25 cellular contexts compared by ENCODE assay signal in the genomic region with DNA sequence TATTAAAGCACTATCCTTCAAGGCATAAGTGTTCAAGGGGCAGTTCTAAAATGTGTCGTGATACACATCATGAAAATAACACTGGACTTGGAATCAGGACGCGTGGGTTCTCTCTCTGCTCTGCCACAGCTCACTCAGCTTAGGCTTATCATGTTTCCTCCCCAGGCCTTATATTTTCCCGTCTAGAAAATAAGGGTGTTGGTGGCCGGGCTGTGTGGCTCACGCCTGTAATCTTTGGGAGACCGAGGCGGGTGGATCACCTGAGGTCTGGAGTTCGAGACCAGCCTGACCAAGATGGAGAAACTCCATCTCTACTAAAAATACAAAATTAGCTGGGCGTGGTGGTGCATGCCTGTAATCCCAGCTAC.
"Had no signal": no experiment of that assay in that cellular context is flagged by ENCODE, and none has a peak within 500 bp of the region (broad histone marks: within the 10 kb centered on the region; RNA-seq: fewer than 3 reads in every experiment).

No MANE protein-coding gene starts in this region.

- H3K36me3 ChIP-seq: colonic mucosa, esophagus muscularis mucosa, gastroesophageal sphincter, heart left ventricle, prostate gland, right atrium auricular region, tibial artery, upper lobe of right lung had no signal

- H3K36me3 Mint-ChIP-seq: memory B cell; mesothelial cell of epicardium; natural killer cell treated with Interleukin-12 subunit alpha and Interleukin-12 subunit beta and Interleukin-15 and Interleukin-18, amount 100 ng/mL, for 72 hours; stimulated activated memory B cell treated with anti-CD40 and anti-IgM and Interleukin-4, amounts not matched to agents 10 μg/mL and 1 μg/mL and 100 μg/mL, for 72 hours had no signal

- H3K4me1 ChIP-seq: foreskin keratinocyte, prostate gland, upper lobe of right lung had no signal

- H3K27ac Mint-ChIP-seq: dendritic cell treated with granulocyte-macrophage colony-stimulating factor and Interleukin-4, amounts not matched to agents 40 ng/mL and 50 ng/mL, for 4 days; memory B cell; naive B cell; natural killer cell treated with Interleukin-12 subunit alpha and Interleukin-12 subunit beta and Interleukin-15 and Interleukin-18, amount 100 ng/mL, for 72 hours; stimulated activated memory B cell treated with anti-CD40 and anti-IgM and Interleukin-4, amounts not matched to agents 10 μg/mL and 1 μg/mL and 100 μg/mL, for 72 hours had no signal

- DNase-seq: effector CD8-positive, alpha-beta T cell; foreskin keratinocyte; hippocampal formation; naive B cell; stimulated activated CD4-positive, alpha-beta T cell treated with anti-CD3 and anti-CD28 coated beads, Interleukin-12 subunit alpha, Interleukin-12 subunit beta, amount 100 ng/mL, for 4 hours; stimulated activated CD4-positive, alpha-beta T cell treated with anti-CD3 and anti-CD28 coated beads, Interleukin-4, amount 100 ng/mL, for 4 hours; stimulated activated naive CD8-positive, alpha-beta T cell treated with anti-CD3 and anti-CD28 coated beads, Interleukin-15, Interleukin-2, amounts not matched to agents 100 U/mL and 50 U/mL, for 24 hours; upper lobe of right lung had no signal

- H3K9me3 ChIP-seq: colonic mucosa, esophagus muscularis mucosa, gastroesophageal sphincter, heart left ventricle, mucosa of descending colon, prostate gland, right atrium auricular region, testis, tibial artery, upper lobe of right lung had no signal

- H3K27ac ChIP-seq: epithelial cell of prostate, foreskin keratinocyte, prostate gland, testis, tibial artery, upper lobe of right lung had no signal

- H3K27me3 Mint-ChIP-seq: stimulated activated memory B cell treated with anti-CD40 and anti-IgM and Interleukin-4, amounts not matched to agents 10 μg/mL and 1 μg/mL and 100 μg/mL, for 72 hours had no signal

- H3K9me3 Mint-ChIP-seq: dendritic cell treated with granulocyte-macrophage colony-stimulating factor and Interleukin-4, amounts not matched to agents 40 ng/mL and 50 ng/mL, for 4 days; endodermal cell; memory B cell; mesothelial cell of epicardium; naive B cell; natural killer cell treated with Interleukin-12 subunit alpha and Interleukin-12 subunit beta and Interleukin-15 and Interleukin-18, amount 100 ng/mL, for 72 hours; stimulated activated memory B cell treated with anti-CD40 and anti-IgM and Interleukin-4, amounts not matched to agents 10 μg/mL and 1 μg/mL and 100 μg/mL, for 72 hours had no signal

- H3K4me3 ChIP-seq: colonic mucosa, gastroesophageal sphincter, lung, mucosa of descending colon, prostate gland, testis, tibial artery, upper lobe of right lung had no signal

- ATAC-seq: stimulated activated memory B cell treated with anti-CD40 and anti-IgM and Interleukin-4, amounts not matched to agents 10 μg/mL and 1 μg/mL and 100 μg/mL, for 72 hours; stimulated activated naive CD8-positive, alpha-beta T cell treated with anti-CD3 and anti-CD28 coated beads, Interleukin-15, Interleukin-2, amounts not matched to agents 100 U/mL and 50 U/mL, for 24 hours had no signal

- H3K27me3 ChIP-seq: colonic mucosa, gastroesophageal sphincter, right atrium auricular region, testis, upper lobe of right lung had no signal

- H3K4me3 Mint-ChIP-seq: dendritic cell treated with granulocyte-macrophage colony-stimulating factor and Interleukin-4, amounts not matched to agents 40 ng/mL and 50 ng/mL, for 4 days; memory B cell; mesothelial cell of epicardium; naive B cell; natural killer cell treated with Interleukin-12 subunit alpha and Interleukin-12 subunit beta and Interleukin-15 and Interleukin-18, amount 100 ng/mL, for 72 hours; stimulated activated memory B cell treated with anti-CD40 and anti-IgM and Interleukin-4, amounts not matched to agents 10 μg/mL and 1 μg/mL and 100 μg/mL, for 72 hours had no signal
